ENCODE assay signal across 2 cellular contexts in the genomic region with DNA sequence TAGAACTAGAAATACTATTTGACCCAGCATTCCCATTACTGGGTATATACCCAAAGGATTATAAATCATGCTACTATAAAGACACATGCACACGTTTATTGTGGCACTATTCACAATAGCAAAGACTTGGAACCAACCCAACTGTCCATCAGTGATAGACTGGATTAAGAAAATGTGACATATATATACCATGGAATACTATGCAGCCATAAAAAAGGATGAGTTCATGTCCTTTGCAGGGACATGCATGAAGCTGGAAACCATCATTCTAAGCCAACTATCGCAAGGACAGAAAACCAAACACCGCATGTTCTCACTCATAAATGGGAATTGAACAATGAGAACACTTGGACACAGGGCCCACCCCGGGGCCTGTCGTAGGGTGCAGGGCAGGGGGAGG.
DNase-seq lines count a peak whose midpoint lies in the region; ATAC-seq, FAIRE-seq and TF ChIP-seq lines count a peak whose summit lies in the region.
"Not testable (repeated sequence)": the region's sequence is repeated elsewhere in the genome, so short reads cannot be mapped to it uniquely, and the experiment has no call there.

No MANE protein-coding gene starts in this region.

- CTCF ChIA-PET in HEK293 (lab: Yijun Ruan, JAX); K562 (lab: Yijun Ruan, JAX; ENCODE audit: low intra/inter-chr PET ratio): not testable (repeated sequence)

- H3K9me1 ChIP-seq in K562 (ENCODE audit: control insufficient read depth, insufficient read depth, low read length): not testable (repeated sequence)

- TF ChIP-seq POLR2A in K562 (conservative IDR thresholded peaks at IDR 0.05): not testable (repeated sequence)

- POLR2A ChIA-PET in HEK293 (lab: Yijun Ruan, JAX); K562 (lab: Yijun Ruan, JAX): not testable (repeated sequence)

- H3K36me3 ChIP-seq in HEK293 (ENCODE audit: control insufficient read depth in 2 of 2, insufficient read depth in 1 of 2, low read length in 2 of 2); K562 (ENCODE audit: control insufficient read depth, insufficient read depth, low read length): not testable (repeated sequence)

- ATAC-seq in K562: not testable (repeated sequence)

- not testable (repeated sequence) for DNase-seq in K562 (ENCODE audit: extremely low read depth in 1 of 4, low spot score in 3 of 4)

- FAIRE-seq in K562 (lab: Jason Lieb, UNC): not testable (repeated sequence)

- not testable (repeated sequence) for H4K20me1 ChIP-seq in K562 (replicated peaks; ENCODE audit: control insufficient read depth, insufficient read depth, low read length)

- in situ Hi-C loops in K562 (cut with MboI): not testable (repeated sequence)

- TF ChIP-seq EP300 in K562 (IDR thresholded peaks at IDR 0.05; ENCODE audit: low read length): not testable (repeated sequence)

- H3K9ac ChIP-seq in K562 (ENCODE audit: insufficient read depth in 1 of 2, low read depth in 2 of 2, low read length in 2 of 2): not testable (repeated sequence)

- BruUV-seq in K562 (replicated peaks; lab: Mats Ljungman, UMichigan): not testable (repeated sequence)

- H2AFZ ChIP-seq in K562 (ENCODE audit: low read depth, low read length): not testable (repeated sequence)

- H3K4me1 ChIP-seq in HEK293 (ENCODE audit: control insufficient read depth, insufficient read depth, low read length); K562 (replicated peaks in 1 of 2; ENCODE audit: control insufficient read depth in 2 of 2, insufficient read depth in 2 of 2, low read length in 2 of 2): not testable (repeated sequence)

- intact Hi-C loops in K562 (cut with micrococcal nuclease): not testable (repeated sequence)

- H3K9me3 ChIP-seq in HEK293 (ENCODE audit: control insufficient read depth, insufficient read depth, low read depth, low read length); K562 (replicated peaks; ENCODE audit: control insufficient read depth, insufficient read depth, low read depth, low read length): not testable (repeated sequence)

- TF ChIP-seq CTCF in HEK293 (tag by site-specific recombination; IDR thresholded peaks at IDR 0.05); K562 (IDR thresholded peaks at IDR 0.05 in 2 of 3, conservative IDR thresholded peaks at IDR 0.05 in 1 of 3; ENCODE audit: insufficient read depth in 2 of 3, low read depth in 1 of 3, low read length in 3 of 3): not testable (repeated sequence)

- not testable (repeated sequence) for H3K27ac ChIP-seq in HEK293 (ENCODE audit: extremely low read depth, low read depth, low read length); K562 (ENCODE audit: extremely low read depth, low read depth, low read length)

- WGBS in K562 (ENCODE audit: insufficient coverage, low coverage, missing lambda C conversion rate): 81% methylated on average over 5 of the region's 5 CpGs

- not testable (repeated sequence) for H3K4me2 ChIP-seq in K562 (ENCODE audit: insufficient read depth, low read length)

- not testable (repeated sequence) for H3K27me3 ChIP-seq in K562 (ENCODE audit: control insufficient read depth in 2 of 2, insufficient read depth in 2 of 2, low read length in 2 of 2)

- H3K4me3 ChIP-seq in HEK293 (ENCODE audit: low read depth, low read length); K562: not testable (repeated sequence)

- H3K79me2 ChIP-seq in K562 (ENCODE audit: control insufficient read depth, insufficient read depth, low read length): not testable (repeated sequence)

- not testable (repeated sequence) for TF ChIP-seq RAD21 in K562 (CRISPR knock-in tag; conservative IDR thresholded peaks at IDR 0.05 in 1 of 2, IDR thresholded peaks at IDR 0.05 in 1 of 2)

TF ChIP-seq in HEK293, 187 proteins besides CTCF, POLR2A, EP300 and RAD21:
- peak; percentile 53; the same call in 1 of the 2 replicates for TF ChIP-seq ZNF146 (tag by site-specific recombination; IDR thresholded peaks at IDR 0.05)
TF ChIP-seq in HEK293: peak in this region for 1; not testable (repeated sequence) for 186.

TF ChIP-seq in K562, 482 proteins besides CTCF, POLR2A, EP300 and RAD21:
- TF ChIP-seq KDM1A (IDR thresholded peaks at IDR 0.05): peak in 1 of 2 experiments; percentile 16; a peak in 1 of 4 replicates
- peak; percentile 84 for TF ChIP-seq ZNF146 (CRISPR knock-in tag; IDR thresholded peaks at IDR 0.05; ENCODE audit: unreplicated experiment)
